ENCODE assay signal across 14 cellular contexts in the genomic region with DNA sequence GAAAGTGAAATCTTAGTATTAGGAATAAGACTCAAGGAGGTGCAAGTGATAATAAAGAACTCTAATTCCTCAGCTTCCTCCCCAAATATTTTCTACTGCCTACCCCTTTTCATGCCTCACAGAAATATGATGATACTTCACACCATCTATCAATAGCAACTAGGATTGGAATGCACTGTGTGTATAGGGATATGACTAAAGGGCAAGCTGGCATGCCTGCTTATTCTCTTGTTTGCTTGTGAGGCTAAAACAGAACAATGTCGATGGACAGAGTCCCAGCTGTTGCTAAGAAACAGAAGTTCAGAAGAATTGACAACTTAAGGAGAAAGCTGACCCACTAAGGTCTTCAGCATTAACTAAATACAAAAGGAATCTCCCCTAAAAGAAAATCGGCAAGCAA. TPM values are rescaled to one million over a fixed set of nuclear protein-coding genes. Genes with fewer than 3 reads are reported as not detected.
A peak's percentile ranks its signal among the peaks of the same experiment; 100 is the strongest.
DNase-seq lines count a peak whose midpoint lies in the region; ATAC-seq and TF ChIP-seq lines count a peak whose summit lies in the region.
"Had no signal": no experiment of that assay in that cellular context is flagged by ENCODE, and none has a peak within 500 bp of the region (broad histone marks: within the 10 kb centered on the region; RNA-seq: fewer than 3 reads in every experiment).

No MANE protein-coding gene starts in this region.

- DNase-seq in activated CD8-positive, alpha-beta T cell treated with anti-CD3 and anti-CD28 coated beads for 36 hours = no peak
- DNase-seq in activated CD8-positive, alpha-beta T cell treated with anti-CD3 and anti-CD28 coated beads, Interleukin-2, amount 10 ng/mL, durations not matched to agents 7 days and 5 days = no peak
- DNase-seq in astrocyte of the hippocampus (ENCODE audit: low read depth, low spot score) = peak; percentile 51
- DNase-seq in left ventricle myocardium superior = no peak
- DNase-seq in retina = peak; percentile 15
- DNase-seq in dorsolateral prefrontal cortex = no peak
- no peak for DNase-seq in NCI-H748 (lab: John Stamatoyannopoulos, UW; ENCODE audit: unreplicated experiment)
- DNase-seq: 8988T; activated effector memory CD4-positive, alpha-beta T cell treated with Interleukin-2 at 50 U/mL for 16 hours; Kasumi-1; RPMI8226; upper lobe of left lung had no signal

- peak overlapping the region in 1 of 59 donors; percentile 13 for H3K27ac ChIP-seq in dorsolateral prefrontal cortex

- peaks cover 63% of the 10 kb centered on the region for H3K4me1 Mint-ChIP-seq in activated CD8-positive, alpha-beta T cell treated with anti-CD3 and anti-CD28 coated beads for 36 hours (ENCODE audit: low read depth)
- peaks cover 9% of the 10 kb centered on the region for H3K4me1 Mint-ChIP-seq in activated CD8-positive, alpha-beta T cell treated with anti-CD3 and anti-CD28 coated beads, Interleukin-2, amount 10 ng/mL, durations not matched to agents 7 days and 5 days (ENCODE audit: low read depth)

- POLR2A ChIA-PET in activated CD8-positive, alpha-beta T cell treated with anti-CD3 and anti-CD28 coated beads for 36 hours (lab: Charles Lee) = no interaction called here
- POLR2A ChIA-PET in activated CD8-positive, alpha-beta T cell treated with anti-CD3 and anti-CD28 coated beads, Interleukin-2, amount 10 ng/mL, durations not matched to agents 7 days and 5 days (lab: Charles Lee) = interaction anchor here (3.7 kb wide), 1 partner anchor 9 kb away, joined by 18 read pairs; a partner anchor contains a TSS

- H3K4me3 ChIP-seq in dorsolateral prefrontal cortex = no peak overlapping the region
- H3K4me3 ChIP-seq: upper lobe of left lung had no signal

- peaks cover 4% of the 10 kb centered on the region for H3K36me3 Mint-ChIP-seq in activated CD8-positive, alpha-beta T cell treated with anti-CD3 and anti-CD28 coated beads for 36 hours (ENCODE audit: low read depth)
- peaks cover 4% of the 10 kb centered on the region for H3K36me3 Mint-ChIP-seq in activated CD8-positive, alpha-beta T cell treated with anti-CD3 and anti-CD28 coated beads, Interleukin-2, amount 10 ng/mL, durations not matched to agents 7 days and 5 days (ENCODE audit: low read depth)

- TF ChIP-seq CTCF in activated CD8-positive, alpha-beta T cell treated with anti-CD3 and anti-CD28 coated beads for 36 hours (IDR thresholded peaks at IDR 0.05) = no peak
- no peak for TF ChIP-seq CTCF in dorsolateral prefrontal cortex (IDR thresholded peaks at IDR 0.05 in 54 of 56, conservative IDR thresholded peaks at IDR 0.05 in 2 of 56; ENCODE audit: low read depth in 1 of 56, partially characterized antibody in 56 of 56)

- no peaks in the 10 kb centered on the region for H3K27me3 ChIP-seq in dorsolateral prefrontal cortex
- H3K27me3 ChIP-seq: upper lobe of left lung had no signal

- CTCF ChIA-PET in activated CD8-positive, alpha-beta T cell treated with anti-CD3 and anti-CD28 coated beads for 36 hours (lab: Charles Lee) = interaction anchor here (1.2 to 4.0 kb wide), 2 partner anchors 67 to 122 kb away, joined by 4 to 14 read pairs; no protein-coding TSS in a partner anchor
- CTCF ChIA-PET in activated CD8-positive, alpha-beta T cell treated with anti-CD3 and anti-CD28 coated beads, Interleukin-2, amount 10 ng/mL, durations not matched to agents 7 days and 5 days (lab: Charles Lee) = no interaction called here

- no peaks in the 10 kb centered on the region for H3K27me3 Mint-ChIP-seq in activated CD8-positive, alpha-beta T cell treated with anti-CD3 and anti-CD28 coated beads for 36 hours
- no peaks in the 10 kb centered on the region for H3K27me3 Mint-ChIP-seq in activated CD8-positive, alpha-beta T cell treated with anti-CD3 and anti-CD28 coated beads, Interleukin-2, amount 10 ng/mL, durations not matched to agents 7 days and 5 days (ENCODE audit: low read depth)

- H3K27ac Mint-ChIP-seq in activated CD8-positive, alpha-beta T cell treated with anti-CD3 and anti-CD28 coated beads for 36 hours = peak overlapping the region; percentile 37
- no peak overlapping the region for H3K27ac Mint-ChIP-seq in activated CD8-positive, alpha-beta T cell treated with anti-CD3 and anti-CD28 coated beads, Interleukin-2, amount 10 ng/mL, durations not matched to agents 7 days and 5 days

- intact Hi-C loops in activated CD8-positive, alpha-beta T cell treated with anti-CD3 and anti-CD28 coated beads for 36 hours (cut with micrococcal nuclease) = no loop called here
- intact Hi-C loops in left ventricle myocardium superior (cut with micrococcal nuclease) = loop anchor here (2.0 kb wide), 1 partner anchor 46 kb away; no protein-coding TSS in a partner anchor
- intact Hi-C loops in dorsolateral prefrontal cortex (cut with DNase I) = no loop called here

- no peaks in the 10 kb centered on the region for H3K9me3 Mint-ChIP-seq in activated CD8-positive, alpha-beta T cell treated with anti-CD3 and anti-CD28 coated beads for 36 hours
- H3K9me3 Mint-ChIP-seq in activated CD8-positive, alpha-beta T cell treated with anti-CD3 and anti-CD28 coated beads, Interleukin-2, amount 10 ng/mL, durations not matched to agents 7 days and 5 days (ENCODE audit: insufficient read depth) = no peaks in the 10 kb centered on the region

- H3K4me3 Mint-ChIP-seq in activated CD8-positive, alpha-beta T cell treated with anti-CD3 and anti-CD28 coated beads for 36 hours = no peak overlapping the region
- no peak overlapping the region for H3K4me3 Mint-ChIP-seq in activated CD8-positive, alpha-beta T cell treated with anti-CD3 and anti-CD28 coated beads, Interleukin-2, amount 10 ng/mL, durations not matched to agents 7 days and 5 days

- no peak for ATAC-seq in activated CD8-positive, alpha-beta T cell treated with anti-CD3 and anti-CD28 coated beads for 36 hours
- ATAC-seq in activated CD8-positive, alpha-beta T cell treated with anti-CD3 and anti-CD28 coated beads, Interleukin-2, amount 10 ng/mL, durations not matched to agents 7 days and 5 days = no peak
- peak; percentile 85 for ATAC-seq in left ventricle myocardium superior
- no peak for ATAC-seq in HG03442 (IDR thresholded peaks at IDR 0.05; ENCODE audit: unreplicated experiment)
- ATAC-seq: activated CD4-positive, CD25-positive, alpha-beta regulatory T cell treated with anti-CD3 and anti-CD28 coated beads, Interleukin-2, amount 50 U/mL, for 24 hours had no signal

RNA-seq across cellular contexts. Expression of a gene that starts 9.7 kb away (rescaled TPM):
- total RNA-seq in activated CD8-positive, alpha-beta T cell treated with anti-CD3 and anti-CD28 coated beads for 36 hours = 10 to 100 TPM; 52.0 to 52.8 TPM
- total RNA-seq in activated CD8-positive, alpha-beta T cell treated with anti-CD3 and anti-CD28 coated beads, Interleukin-2, amount 10 ng/mL, durations not matched to agents 7 days and 5 days = 10 to 100 TPM; 44.5 to 46.0 TPM
- total RNA-seq in left ventricle myocardium superior (11.5 TPM), dorsolateral prefrontal cortex (10 to 100 TPM; 19.6 to 53.4 (median 28.9) TPM)

Comparison
In these comparisons a context has a peak if more than half of its experiments do, and no peak if none do; other contexts are left out.
1. DNase-seq: peak in astrocyte of the hippocampus (single experiment) and retina (single experiment); none in activated CD8-positive, alpha-beta T cell treated with anti-CD3 and anti-CD28 coated beads for 36 hours (single experiment), activated CD8-positive, alpha-beta T cell treated with anti-CD3 and anti-CD28 coated beads, Interleukin-2, amount 10 ng/mL, durations not matched to agents 7 days and 5 days (single experiment), left ventricle myocardium superior (single experiment), dorsolateral prefrontal cortex (0 of 10) and NCI-H748 (single experiment).